In the genomic region with DNA sequence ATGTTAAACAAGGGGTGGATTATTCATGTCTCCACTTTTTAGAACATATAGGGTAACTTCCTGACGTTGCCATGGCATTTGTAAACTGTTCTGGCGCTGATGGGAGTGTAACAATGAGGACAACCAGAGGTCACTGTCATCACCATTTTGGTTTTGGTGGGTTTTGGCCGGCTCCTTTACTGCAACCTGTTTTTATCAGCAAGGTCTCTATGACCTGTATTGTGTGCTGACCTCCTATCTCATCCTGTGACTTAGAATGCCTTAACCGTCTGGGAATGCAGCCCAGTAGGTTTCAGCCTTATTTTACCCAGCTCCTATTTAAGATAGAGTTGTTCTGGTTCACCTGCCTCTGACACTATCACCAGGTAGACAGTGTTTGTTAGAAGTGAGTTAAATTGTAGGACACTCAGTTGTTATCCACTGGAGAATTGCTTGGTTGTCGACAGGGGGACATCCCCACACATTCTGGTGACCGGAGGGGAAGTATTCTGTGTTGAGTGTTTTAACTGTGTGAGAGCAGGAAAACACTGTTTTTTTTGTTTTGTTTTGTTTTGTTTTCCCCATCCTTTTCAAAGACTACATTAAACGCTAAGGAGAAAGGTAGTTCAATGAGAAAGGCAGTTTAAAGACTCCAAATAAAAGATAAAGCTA, we compare ENCODE assay signal across 26 cellular contexts. TPM values are rescaled to one million over a fixed set of nuclear protein-coding genes. Genes with fewer than 3 reads are reported as not detected.
DNase-seq lines count a peak whose midpoint lies in the region; ATAC-seq and TF ChIP-seq lines count a peak whose summit lies in the region.
"Had no signal": no experiment of that assay in that cellular context is flagged by ENCODE, and none has a peak within 500 bp of the region (broad histone marks: within the 10 kb centered on the region; RNA-seq: fewer than 3 reads in every experiment).

No MANE protein-coding gene starts in this region.

- no peaks in the 10 kb centered on the region for H3K79me2 ChIP-seq in parathyroid adenoma

- peak overlapping the region; percentile 0 for H2AFZ ChIP-seq in parathyroid adenoma

- DNase-seq in ELF-1 (ENCODE audit: low read depth, low spot score) (peak; percentile 59), WTC11 (ENCODE audit: low spot score) (no peak), epithelial cell of esophagus (ENCODE audit: low read depth) (peak; percentile 13), DMS 273 treated with DMSO at 0.1 percent for 48 hours (lab: John Stamatoyannopoulos, UW) (no peak), NOMO-1 treated with DMSO at 0.1 percent for 48 hours (lab: John Stamatoyannopoulos, UW; ENCODE audit: unreplicated experiment) (no peak)
- DNase-seq in activated naive CD8-positive, alpha-beta T cell treated with anti-CD3 and anti-CD28 coated beads for 36 hours = no peak
- DNase-seq: activated CD4-positive, alpha-beta T cell treated with anti-CD3 and anti-CD28 coated beads, Interleukin-2, amount 50 U/mL, for 1 hour; activated naive CD4-positive, alpha-beta T cell treated with anti-CD3 and anti-CD28 coated beads, Interleukin-2, amount 10 ng/mL, durations not matched to agents 7 days and 5 days; erythroblast; foreskin keratinocyte; MG63; NCI-H1436; NCI-H2107; NCI-H446; PC-3; posterior cingulate gyrus; SHP77; T-helper 9 cell; upper lobe of right lung had no signal

- no peak for TF ChIP-seq CTCF in WTC11 (IDR thresholded peaks at IDR 0.05)
- no peak for TF ChIP-seq CTCF in epithelial cell of esophagus (IDR thresholded peaks at IDR 0.05; ENCODE audit: insufficient read depth, low read depth, low read length, missing control alignments)
- TF ChIP-seq CTCF in parathyroid adenoma (IDR thresholded peaks at IDR 0.05) = no peak
- TF ChIP-seq CTCF in gastroesophageal sphincter (IDR thresholded peaks at IDR 0.05) = no peak

- H3K9me3 Mint-ChIP-seq in WTC11 = peaks cover 6% of the 10 kb centered on the region
- no peaks in the 10 kb centered on the region for H3K9me3 Mint-ChIP-seq in activated naive CD8-positive, alpha-beta T cell treated with anti-CD3 and anti-CD28 coated beads for 36 hours
- H3K9me3 Mint-ChIP-seq: activated naive CD4-positive, alpha-beta T cell treated with anti-CD3 and anti-CD28 coated beads, Interleukin-2, amount 10 ng/mL, durations not matched to agents 7 days and 5 days; IgD-negative memory B cell; natural killer cell treated with Interleukin-12 subunit alpha and Interleukin-12 subunit beta and Interleukin-15 and Interleukin-18, amount 100 ng/mL, for 72 hours had no signal

- 49 to 80% methylated on average over 4 of the region's 7 CpGs for WGBS in gastroesophageal sphincter (ENCODE audit: low coverage in 1 of 2), 2 donors

- H3K4me1 ChIP-seq in parathyroid adenoma (no peaks in the 10 kb centered on the region), gastroesophageal sphincter (no peaks in the 10 kb centered on the region)
- H3K4me1 ChIP-seq: foreskin keratinocyte, HAP-1, upper lobe of right lung had no signal

- H3K36me3 ChIP-seq in parathyroid adenoma (ENCODE audit: control insufficient read depth, insufficient read depth, low read length) (no peaks in the 10 kb centered on the region), gastroesophageal sphincter (no peaks in the 10 kb centered on the region)
- H3K36me3 ChIP-seq: BLaER1, HAP-1, left lung, MG63, upper lobe of right lung had no signal

- H3K9ac ChIP-seq in parathyroid adenoma = no peak overlapping the region
- H3K9ac ChIP-seq: BLaER1 had no signal

- H3K27me3 ChIP-seq in parathyroid adenoma (ENCODE audit: control insufficient read depth, insufficient read depth, low read length) = no peaks in the 10 kb centered on the region
- no peaks in the 10 kb centered on the region for H3K27me3 ChIP-seq in gastroesophageal sphincter
- H3K27me3 ChIP-seq: BLaER1, foreskin keratinocyte, left lung, MG63, upper lobe of right lung had no signal

- no peak for TF ChIP-seq POLR2A in gastroesophageal sphincter (IDR thresholded peaks at IDR 0.05)

- H3K4me2 ChIP-seq in parathyroid adenoma (ENCODE audit: low read length) = no peak overlapping the region

- peaks cover 41% of the 10 kb centered on the region for H3K27me3 Mint-ChIP-seq in WTC11 (ENCODE audit: low read depth)
- no peaks in the 10 kb centered on the region for H3K27me3 Mint-ChIP-seq in activated naive CD8-positive, alpha-beta T cell treated with anti-CD3 and anti-CD28 coated beads for 36 hours
- H3K27me3 Mint-ChIP-seq: IgD-negative memory B cell had no signal

- POLR2A ChIA-PET in WTC11 (lab: Charles Lee) = interaction anchor here (0.6 kb wide), 1 partner anchor 60 kb away, joined by 3 read pairs; no protein-coding TSS in a partner anchor

- no peak overlapping the region for H3K27ac ChIP-seq in parathyroid adenoma
- H3K27ac ChIP-seq in gastroesophageal sphincter = no peak overlapping the region
- H3K27ac ChIP-seq: foreskin keratinocyte, upper lobe of right lung had no signal

- H3K4me1 Mint-ChIP-seq in WTC11 = peaks cover 57% of the 10 kb centered on the region
- no peaks in the 10 kb centered on the region for H3K4me1 Mint-ChIP-seq in activated naive CD8-positive, alpha-beta T cell treated with anti-CD3 and anti-CD28 coated beads for 36 hours
- H3K4me1 Mint-ChIP-seq: activated naive CD4-positive, alpha-beta T cell treated with anti-CD3 and anti-CD28 coated beads, Interleukin-2, amount 10 ng/mL, durations not matched to agents 7 days and 5 days had no signal

- peaks cover 5% of the 10 kb centered on the region for H3K36me3 Mint-ChIP-seq in WTC11
- H3K36me3 Mint-ChIP-seq in activated naive CD8-positive, alpha-beta T cell treated with anti-CD3 and anti-CD28 coated beads for 36 hours = no peaks in the 10 kb centered on the region
- H3K36me3 Mint-ChIP-seq: activated naive CD4-positive, alpha-beta T cell treated with anti-CD3 and anti-CD28 coated beads, Interleukin-2, amount 10 ng/mL, durations not matched to agents 7 days and 5 days; natural killer cell treated with Interleukin-12 subunit alpha and Interleukin-12 subunit beta and Interleukin-15 and Interleukin-18, amount 100 ng/mL, for 72 hours had no signal

- no peaks in the 10 kb centered on the region for H3K9me3 ChIP-seq in parathyroid adenoma (ENCODE audit: control insufficient read depth, low read length)
- H3K9me3 ChIP-seq in gastroesophageal sphincter = no peaks in the 10 kb centered on the region
- H3K9me3 ChIP-seq: HAP-1, left lung, MG63, upper lobe of right lung had no signal

- no peak overlapping the region for H3K4me3 Mint-ChIP-seq in WTC11
- no peak overlapping the region for H3K4me3 Mint-ChIP-seq in activated naive CD8-positive, alpha-beta T cell treated with anti-CD3 and anti-CD28 coated beads for 36 hours
- H3K4me3 Mint-ChIP-seq: activated naive CD4-positive, alpha-beta T cell treated with anti-CD3 and anti-CD28 coated beads, Interleukin-2, amount 10 ng/mL, durations not matched to agents 7 days and 5 days; IgD-negative memory B cell; natural killer cell treated with Interleukin-12 subunit alpha and Interleukin-12 subunit beta and Interleukin-15 and Interleukin-18, amount 100 ng/mL, for 72 hours had no signal

- ATAC-seq in WTC11 (no peak), gastroesophageal sphincter (no peak)
- ATAC-seq: foreskin keratinocyte; left lung; natural killer cell treated with Interleukin-12 subunit alpha and Interleukin-12 subunit beta and Interleukin-15 and Interleukin-18, amount 100 ng/mL, for 72 hours; PC-3 had no signal

- no peak overlapping the region for H3K4me3 ChIP-seq in epithelial cell of esophagus (ENCODE audit: low read length)
- no peak overlapping the region for H3K4me3 ChIP-seq in parathyroid adenoma (ENCODE audit: low read depth, low read length)
- no peak overlapping the region for H3K4me3 ChIP-seq in gastroesophageal sphincter
- H3K4me3 ChIP-seq: BLaER1, HAP-1, left lung, MG63, upper lobe of right lung had no signal

- peak overlapping the region; percentile 43; the same call in 1 of the 2 replicates for H3K27ac Mint-ChIP-seq in WTC11
- no peak overlapping the region for H3K27ac Mint-ChIP-seq in activated naive CD8-positive, alpha-beta T cell treated with anti-CD3 and anti-CD28 coated beads for 36 hours
- H3K27ac Mint-ChIP-seq: activated naive CD4-positive, alpha-beta T cell treated with anti-CD3 and anti-CD28 coated beads, Interleukin-2, amount 10 ng/mL, durations not matched to agents 7 days and 5 days; IgD-negative memory B cell; natural killer cell treated with Interleukin-12 subunit alpha and Interleukin-12 subunit beta and Interleukin-15 and Interleukin-18, amount 100 ng/mL, for 72 hours had no signal

- no peak for TF ChIP-seq EP300 in gastroesophageal sphincter (IDR thresholded peaks at IDR 0.05)

- CTCF ChIA-PET in WTC11 (lab: Charles Lee) = no interaction called here

TF ChIP-seq in WTC11, 78 proteins besides CTCF, POLR2A, EP300 and RAD21:
- no peak for TF ChIP-seq RORB (CRISPR knock-in tag; IDR thresholded peaks at IDR 0.05)
- TF ChIP-seq, protein P1, sequence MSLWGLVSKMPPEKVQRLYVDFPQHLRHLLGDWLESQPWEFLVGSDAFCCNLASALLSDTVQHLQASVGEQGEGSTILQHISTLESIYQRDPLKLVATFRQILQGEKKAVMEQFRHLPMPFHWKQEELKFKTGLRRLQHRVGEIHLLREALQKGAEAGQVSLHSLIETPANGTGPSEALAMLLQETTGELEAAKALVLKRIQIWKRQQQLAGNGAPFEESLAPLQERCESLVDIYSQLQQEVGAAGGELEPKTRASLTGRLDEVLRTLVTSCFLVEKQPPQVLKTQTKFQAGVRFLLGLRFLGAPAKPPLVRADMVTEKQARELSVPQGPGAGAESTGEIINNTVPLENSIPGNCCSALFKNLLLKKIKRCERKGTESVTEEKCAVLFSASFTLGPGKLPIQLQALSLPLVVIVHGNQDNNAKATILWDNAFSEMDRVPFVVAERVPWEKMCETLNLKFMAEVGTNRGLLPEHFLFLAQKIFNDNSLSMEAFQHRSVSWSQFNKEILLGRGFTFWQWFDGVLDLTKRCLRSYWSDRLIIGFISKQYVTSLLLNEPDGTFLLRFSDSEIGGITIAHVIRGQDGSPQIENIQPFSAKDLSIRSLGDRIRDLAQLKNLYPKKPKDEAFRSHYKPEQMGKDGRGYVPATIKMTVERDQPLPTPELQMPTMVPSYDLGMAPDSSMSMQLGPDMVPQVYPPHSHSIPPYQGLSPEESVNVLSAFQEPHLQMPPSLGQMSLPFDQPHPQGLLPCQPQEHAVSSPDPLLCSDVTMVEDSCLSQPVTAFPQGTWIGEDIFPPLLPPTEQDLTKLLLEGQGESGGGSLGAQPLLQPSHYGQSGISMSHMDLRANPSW (CRISPR knock-in tag; conservative IDR thresholded peaks at IDR 0.05; ENCODE audit: low read depth) = no peak

RNA-seq across cellular contexts. Expression of a gene that starts 36.9 kb away (rescaled TPM):
- 181 to 190 TPM (median 188 TPM) in 3 replicates for total RNA-seq in WTC11 (2021)
- 10 to 100 TPM; 29.1 to 52.8 (median 35.9) TPM for total RNA-seq in gastroesophageal sphincter
- total RNA-seq in activated naive CD8-positive, alpha-beta T cell treated with anti-CD3 and anti-CD28 coated beads for 36 hours = 10 to 100 TPM; 15.2 to 15.6 TPM

Comparison
In these comparisons a context has a peak if more than half of its experiments do, and no peak if none do; other contexts are left out.
1. DNase-seq: peak in ELF-1 (single experiment) and epithelial cell of esophagus (single experiment); none in WTC11 (single experiment), DMS 273 treated with DMSO at 0.1 percent for 48 hours (single experiment), activated naive CD8-positive, alpha-beta T cell treated with anti-CD3 and anti-CD28 coated beads for 36 hours (single experiment) and NOMO-1 treated with DMSO at 0.1 percent for 48 hours (single experiment).